Comparison of ENCODE assay signal across 12 cellular contexts in genomic region chr11:96185220-96185768, GRCh38.
DNase-seq lines count a peak whose midpoint lies in the region; ATAC-seq lines count a peak whose summit lies in the region.
"Had no signal": no experiment of that assay in that cellular context is flagged by ENCODE, and none has a peak within 500 bp of the region (broad histone marks: within the 10 kb centered on the region; RNA-seq: fewer than 3 reads in every experiment).

No MANE protein-coding gene starts in this region.

- ATAC-seq in GM18868 (IDR thresholded peaks at IDR 0.05; ENCODE audit: unreplicated experiment) = peak; percentile 69
- peak; percentile 64 for ATAC-seq in GM21529 (IDR thresholded peaks at IDR 0.05; ENCODE audit: unreplicated experiment)
- ATAC-seq in HG03159 (IDR thresholded peaks at IDR 0.05; ENCODE audit: unreplicated experiment) = peak; percentile 70
- ATAC-seq: left ventricle myocardium superior; stimulated activated effector memory CD8-positive, alpha-beta T cell treated with anti-CD3 and anti-CD28 coated beads, Interleukin-12 subunit alpha, Interleukin-12 subunit beta, amount 100 ng/mL, for 72 hours had no signal

- H3K27ac ChIP-seq in caudate nucleus (ENCODE audit: low read depth, low read length) = no peak overlapping the region

- DNase-seq in left kidney (ENCODE audit: low read depth, low spot score) = peak; percentile 53
- DNase-seq in NCI-H2107 treated with DMSO at 0.1 percent for 48 hours (lab: John Stamatoyannopoulos, UW; ENCODE audit: unreplicated experiment) = no peak
- no peak for DNase-seq in AG20443 (ENCODE audit: low spot score)
- no peak for DNase-seq in effector CD8-positive, alpha-beta T cell (lab: John Stamatoyannopoulos, UW)
- DNase-seq in caudate nucleus (lab: John Stamatoyannopoulos, UW) = no peak
- DNase-seq: activated naive CD8-positive, alpha-beta T cell treated with anti-CD3 and anti-CD28 coated beads, Interleukin-2, amount 10 ng/mL, durations not matched to agents 7 days and 5 days; left ventricle myocardium superior; NCI-H774 had no signal
